In the genomic region with DNA sequence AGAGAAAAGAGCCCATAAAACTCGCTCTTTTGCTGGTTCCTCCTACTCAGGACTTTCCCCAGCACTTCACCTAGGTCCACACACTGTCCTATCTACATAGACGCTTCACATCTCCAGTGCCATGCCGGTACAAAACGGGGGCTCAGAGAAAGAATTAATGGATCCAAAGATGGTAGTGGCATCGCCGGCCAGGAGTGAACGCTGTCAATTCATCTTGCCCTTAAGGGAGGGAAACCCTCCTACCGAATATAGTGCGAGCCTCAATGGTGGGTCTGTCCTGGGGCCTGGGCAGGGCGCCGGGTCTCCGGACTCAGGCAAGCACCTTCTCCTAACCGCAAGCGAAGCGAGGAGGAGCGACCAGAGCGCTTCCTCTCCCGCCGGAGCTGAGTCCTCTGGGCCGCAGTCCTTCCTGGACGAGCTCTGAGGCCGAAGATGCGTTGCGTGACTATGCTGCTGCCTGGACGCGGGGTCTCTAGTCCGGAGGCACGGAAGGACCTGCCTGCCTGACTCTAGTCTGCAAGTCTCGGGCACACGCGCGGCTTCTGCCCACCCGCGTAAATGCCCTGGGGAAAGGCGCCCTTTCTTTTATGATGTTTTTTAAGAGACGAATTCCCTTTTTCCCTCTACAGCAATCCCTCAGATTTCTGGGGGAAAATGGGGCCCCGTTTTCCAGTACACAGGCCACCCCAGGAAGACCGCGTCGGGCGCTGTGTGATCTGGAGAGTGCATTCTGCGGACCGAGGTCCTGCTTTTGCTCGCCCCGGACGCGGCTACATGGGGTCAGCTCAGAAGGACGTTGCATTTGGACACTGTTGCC, we compare ENCODE assay signal across 9 cellular contexts.
DNase-seq lines count a peak whose midpoint lies in the region; TF ChIP-seq lines count a peak whose summit lies in the region.
"Had no signal": no experiment of that assay in that cellular context is flagged by ENCODE, and none has a peak within 500 bp of the region (broad histone marks: within the 10 kb centered on the region; RNA-seq: fewer than 3 reads in every experiment).

No MANE protein-coding gene starts in this region.

- H2AFZ ChIP-seq in fibroblast of lung (ENCODE audit: low read length) (peak overlapping the region; percentile 60), neural cell (ENCODE audit: low read depth, low read length) (no peak overlapping the region)

- H3K27me3 ChIP-seq in AG04450 (ENCODE audit: control insufficient read depth, insufficient read depth, low read length), result no peaks in the 10 kb centered on the region
- no peaks in the 10 kb centered on the region for H3K27me3 ChIP-seq in fibroblast of lung (ENCODE audit: control insufficient read depth, insufficient read depth, low read length)
- peaks cover 99% of the 10 kb centered on the region for H3K27me3 ChIP-seq in neural cell (ENCODE audit: insufficient read depth, low read depth, low read length)

- H3K4me2 ChIP-seq in fibroblast of lung (ENCODE audit: extremely low read depth, insufficient read depth, low read length) (peak overlapping the region; percentile 54), neural cell (ENCODE audit: low read length) (no peak overlapping the region)

- H3K9me3 ChIP-seq in AG04450 (ENCODE audit: control insufficient read depth, insufficient read depth, low read length), result peaks cover 7% of the 10 kb centered on the region; the same call in 1 of the 2 replicates
- no peaks in the 10 kb centered on the region for H3K9me3 ChIP-seq in fibroblast of lung (ENCODE audit: control insufficient read depth, insufficient read depth, low read depth, low read length)
- H3K9me3 ChIP-seq in neural cell (ENCODE audit: low read length), result peaks cover 9% of the 10 kb centered on the region

- DNase-seq in AG04450 (ENCODE audit: low read depth, low spot score), result no peak
- DNase-seq in RPMI7951 (ENCODE audit: low read depth), result peak; percentile 54
- peak in 1 of 2 donors; percentile 44 for DNase-seq in fibroblast of lung (ENCODE audit: low read depth in 2 of 2)
- no peak for DNase-seq in NCI-H524 treated with DMSO at 0.1 percent for 48 hours (lab: John Stamatoyannopoulos, UW)
- DNase-seq in DMS79 treated with DMSO at 0.1 percent for 48 hours (lab: John Stamatoyannopoulos, UW), result no peak
- no peak for DNase-seq in DMS153 treated with DMSO at 0.1 percent for 48 hours (lab: John Stamatoyannopoulos, UW; ENCODE audit: unreplicated experiment)
- DNase-seq in NCI-H510A treated with DMSO at 0.1 percent for 48 hours (lab: John Stamatoyannopoulos, UW), result no peak

- no peaks in the 10 kb centered on the region for H3F3A ChIP-seq in neural cell (ENCODE audit: insufficient read depth, low read length, poor library complexity, severe bottlenecking)

- H3K36me3 ChIP-seq in fibroblast of lung (ENCODE audit: control insufficient read depth, insufficient read depth, low read length) (no peaks in the 10 kb centered on the region), neural cell (ENCODE audit: insufficient read depth, low read length) (no peaks in the 10 kb centered on the region)

- H3K9ac ChIP-seq in fibroblast of lung (ENCODE audit: insufficient read depth, low read length) (no peak overlapping the region), neural cell (ENCODE audit: low read length) (no peak overlapping the region)

- POLR2A ChIA-PET in AG04450 (lab: Yijun Ruan, JAX), result interaction anchor here (0.7 kb wide), 1 partner anchor 344 kb away, joined by 3 read pairs; no protein-coding TSS in a partner anchor

- TF ChIP-seq CTCF in AG04450 (IDR thresholded peaks at IDR 0.05; ENCODE audit: low read depth, low read length) (no peak), fibroblast of lung (conservative IDR thresholded peaks at IDR 0.05 in 1 of 2, IDR thresholded peaks at IDR 0.05 in 1 of 2; ENCODE audit: low read depth in 1 of 2, low read length in 2 of 2) (no peak), neural cell (IDR thresholded peaks at IDR 0.05; ENCODE audit: poor library complexity, severe bottlenecking) (no peak)

- H3K4me3 ChIP-seq in AG04450 (ENCODE audit: low read depth, low read length), result 0 out of 2 replicates have a peak overlapping the region, but pooled peaks have one; percentile 14
- H3K4me3 ChIP-seq in fibroblast of lung (replicated peaks in 1 of 4; ENCODE audit: control extremely low read depth in 1 of 4, insufficient read depth in 1 of 4, low read depth in 3 of 4, low read length in 4 of 4), result peak overlapping the region in 1 of 4 experiments; percentile 29
- peak overlapping the region; percentile 47 for H3K4me3 ChIP-seq in neural cell (ENCODE audit: low read length)

- no peaks in the 10 kb centered on the region for H3K4me1 ChIP-seq in fibroblast of lung (ENCODE audit: control insufficient read depth, extremely low read depth, insufficient read depth, low read length)

- no peaks in the 10 kb centered on the region for H4K20me1 ChIP-seq in fibroblast of lung (ENCODE audit: control insufficient read depth, extremely low read depth, insufficient read depth, low read length)
- no peaks in the 10 kb centered on the region for H4K20me1 ChIP-seq in neural cell (ENCODE audit: insufficient read depth)

- H3K27ac ChIP-seq in AG04450 (ENCODE audit: low read depth, low read length) (no peak overlapping the region), fibroblast of lung (ENCODE audit: insufficient read depth, low read length) (no peak overlapping the region), neural cell (ENCODE audit: low read length) (no peak overlapping the region)
- H3K27ac ChIP-seq: VCaP had no signal

- H3K9me2 ChIP-seq in neural cell (ENCODE audit: insufficient read depth, low read length), result no peaks in the 10 kb centered on the region

- CTCF ChIA-PET in AG04450 (lab: Charles Lee), result interaction anchor here (0.6 kb wide), 1 partner anchor 7 kb away, joined by 3 read pairs; no protein-coding TSS in a partner anchor

- TF ChIP-seq RAD21 in neural cell (conservative IDR thresholded peaks at IDR 0.05), result no peak

- TF ChIP-seq EP300 in neural cell (conservative IDR thresholded peaks at IDR 0.05; ENCODE audit: poor library complexity, severe bottlenecking), result no peak

- H3K79me2 ChIP-seq in fibroblast of lung (ENCODE audit: control insufficient read depth, insufficient read depth, low read length) (no peaks in the 10 kb centered on the region), neural cell (replicated peaks; ENCODE audit: insufficient read depth, low read length) (no peaks in the 10 kb centered on the region)

TF ChIP-seq in neural cell, 6 proteins besides CTCF, POLR2A, EP300 and RAD21:
- no peak for TF ChIP-seq MXI1 (conservative IDR thresholded peaks at IDR 0.05; ENCODE audit: poor library complexity, severe bottlenecking)
- no peak for TF ChIP-seq POLR2AphosphoS5 (IDR thresholded peaks at IDR 0.05)
- TF ChIP-seq TAF1 (IDR thresholded peaks at IDR 0.05; ENCODE audit: low read depth), result no peak
- no peak for TF ChIP-seq SMC3 (conservative IDR thresholded peaks at IDR 0.05; ENCODE audit: poor library complexity)
- TF ChIP-seq, protein P1, sequence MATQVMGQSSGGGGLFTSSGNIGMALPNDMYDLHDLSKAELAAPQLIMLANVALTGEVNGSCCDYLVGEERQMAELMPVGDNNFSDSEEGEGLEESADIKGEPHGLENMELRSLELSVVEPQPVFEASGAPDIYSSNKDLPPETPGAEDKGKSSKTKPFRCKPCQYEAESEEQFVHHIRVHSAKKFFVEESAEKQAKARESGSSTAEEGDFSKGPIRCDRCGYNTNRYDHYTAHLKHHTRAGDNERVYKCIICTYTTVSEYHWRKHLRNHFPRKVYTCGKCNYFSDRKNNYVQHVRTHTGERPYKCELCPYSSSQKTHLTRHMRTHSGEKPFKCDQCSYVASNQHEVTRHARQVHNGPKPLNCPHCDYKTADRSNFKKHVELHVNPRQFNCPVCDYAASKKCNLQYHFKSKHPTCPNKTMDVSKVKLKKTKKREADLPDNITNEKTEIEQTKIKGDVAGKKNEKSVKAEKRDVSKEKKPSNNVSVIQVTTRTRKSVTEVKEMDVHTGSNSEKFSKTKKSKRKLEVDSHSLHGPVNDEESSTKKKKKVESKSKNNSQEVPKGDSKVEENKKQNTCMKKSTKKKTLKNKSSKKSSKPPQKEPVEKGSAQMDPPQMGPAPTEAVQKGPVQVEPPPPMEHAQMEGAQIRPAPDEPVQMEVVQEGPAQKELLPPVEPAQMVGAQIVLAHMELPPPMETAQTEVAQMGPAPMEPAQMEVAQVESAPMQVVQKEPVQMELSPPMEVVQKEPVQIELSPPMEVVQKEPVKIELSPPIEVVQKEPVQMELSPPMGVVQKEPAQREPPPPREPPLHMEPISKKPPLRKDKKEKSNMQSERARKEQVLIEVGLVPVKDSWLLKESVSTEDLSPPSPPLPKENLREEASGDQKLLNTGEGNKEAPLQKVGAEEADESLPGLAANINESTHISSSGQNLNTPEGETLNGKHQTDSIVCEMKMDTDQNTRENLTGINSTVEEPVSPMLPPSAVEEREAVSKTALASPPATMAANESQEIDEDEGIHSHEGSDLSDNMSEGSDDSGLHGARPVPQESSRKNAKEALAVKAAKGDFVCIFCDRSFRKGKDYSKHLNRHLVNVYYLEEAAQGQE (IDR thresholded peaks at IDR 0.05; ENCODE audit: borderline replicate concordance), result no peak
- TF ChIP-seq EZH2 (IDR thresholded peaks at IDR 0.05; ENCODE audit: borderline replicate concordance, insufficient read depth, low read length, poor library complexity, severe bottlenecking), result no peak
TF ChIP-seq in neural cell: peak in this region for 0.
